In genomic region chr1:94316183-94316582, GRCh38 we compare ENCODE assay signal across 17 cellular contexts.
"Had no signal": no experiment of that assay in that cellular context is flagged by ENCODE, and none has a peak within 500 bp of the region (broad histone marks: within the 10 kb centered on the region; RNA-seq: fewer than 3 reads in every experiment).

No MANE protein-coding gene starts in this region.

- H3K4me3 ChIP-seq: ascending aorta, cardiac muscle cell, colonic mucosa, gastrocnemius medialis, mucosa of descending colon, psoas muscle, sigmoid colon, transverse colon had no signal

- H3K27ac ChIP-seq: ascending aorta, cardiac muscle cell, colonic mucosa, gastrocnemius medialis, psoas muscle, sigmoid colon, transverse colon had no signal

- DNase-seq: activated CD4-positive, alpha-beta memory T cell treated with anti-CD3 and anti-CD28 coated beads for 36 hours; activated gamma-delta T cell treated with Interleukin-2 at 50 U/mL for 16 hours; activated naive CD8-positive, alpha-beta T cell treated with anti-CD3 and anti-CD28 coated beads for 36 hours; activated T-cell treated with anti-CD3 and anti-CD28 coated beads, Interleukin-2, amount 50 U/mL, for 72 hours; colonic mucosa; gastrocnemius medialis; mucosa of descending colon; naive thymus-derived CD8-positive, alpha-beta T cell; nucleus accumbens; psoas muscle; sigmoid colon; stimulated activated CD4-positive, alpha-beta T cell treated with anti-CD3 and anti-CD28 coated beads, Interleukin-12 subunit alpha, Interleukin-12 subunit beta, amount 100 ng/mL, for 4 hours; stimulated activated naive CD4-positive, alpha-beta T cell; substantia nigra; transverse colon had no signal

- H3K36me3 Mint-ChIP-seq: activated CD4-positive, alpha-beta memory T cell treated with anti-CD3 and anti-CD28 coated beads for 36 hours; activated naive CD8-positive, alpha-beta T cell treated with anti-CD3 and anti-CD28 coated beads for 36 hours; naive thymus-derived CD8-positive, alpha-beta T cell had no signal

- H3K9me3 ChIP-seq: ascending aorta, colonic mucosa, gastrocnemius medialis, mucosa of descending colon, psoas muscle, sigmoid colon, transverse colon had no signal

- H3K36me3 ChIP-seq: ascending aorta, cardiac muscle cell, colonic mucosa, gastrocnemius medialis, sigmoid colon, transverse colon had no signal

- H3K4me1 Mint-ChIP-seq: activated naive CD8-positive, alpha-beta T cell treated with anti-CD3 and anti-CD28 coated beads for 36 hours; naive thymus-derived CD8-positive, alpha-beta T cell had no signal

- H3K4me3 Mint-ChIP-seq: activated CD4-positive, alpha-beta memory T cell treated with anti-CD3 and anti-CD28 coated beads for 36 hours; activated naive CD8-positive, alpha-beta T cell treated with anti-CD3 and anti-CD28 coated beads for 36 hours; activated T-cell treated with anti-CD3 and anti-CD28 coated beads, Interleukin-2, amount 50 U/mL, for 72 hours; naive thymus-derived CD8-positive, alpha-beta T cell had no signal

- H3K27ac Mint-ChIP-seq: activated CD4-positive, alpha-beta memory T cell treated with anti-CD3 and anti-CD28 coated beads for 36 hours; activated naive CD8-positive, alpha-beta T cell treated with anti-CD3 and anti-CD28 coated beads for 36 hours; activated T-cell treated with anti-CD3 and anti-CD28 coated beads, Interleukin-2, amount 50 U/mL, for 72 hours; naive thymus-derived CD8-positive, alpha-beta T cell had no signal

- H3K4me1 ChIP-seq: colonic mucosa, psoas muscle, sigmoid colon had no signal

- ATAC-seq: activated T-cell treated with anti-CD3 and anti-CD28 coated beads, Interleukin-2, amount 50 U/mL, for 72 hours; gastrocnemius medialis; mucosa of descending colon; naive thymus-derived CD8-positive, alpha-beta T cell; psoas muscle had no signal

- H3K9me3 Mint-ChIP-seq: activated CD4-positive, alpha-beta memory T cell treated with anti-CD3 and anti-CD28 coated beads for 36 hours; activated naive CD8-positive, alpha-beta T cell treated with anti-CD3 and anti-CD28 coated beads for 36 hours; activated T-cell treated with anti-CD3 and anti-CD28 coated beads, Interleukin-2, amount 50 U/mL, for 72 hours; naive thymus-derived CD8-positive, alpha-beta T cell had no signal

- H3K27me3 ChIP-seq: ascending aorta, cardiac muscle cell, colonic mucosa, gastrocnemius medialis, sigmoid colon, transverse colon had no signal
